Comparison of ENCODE assay signal across 1 cellular context in the genomic region with DNA sequence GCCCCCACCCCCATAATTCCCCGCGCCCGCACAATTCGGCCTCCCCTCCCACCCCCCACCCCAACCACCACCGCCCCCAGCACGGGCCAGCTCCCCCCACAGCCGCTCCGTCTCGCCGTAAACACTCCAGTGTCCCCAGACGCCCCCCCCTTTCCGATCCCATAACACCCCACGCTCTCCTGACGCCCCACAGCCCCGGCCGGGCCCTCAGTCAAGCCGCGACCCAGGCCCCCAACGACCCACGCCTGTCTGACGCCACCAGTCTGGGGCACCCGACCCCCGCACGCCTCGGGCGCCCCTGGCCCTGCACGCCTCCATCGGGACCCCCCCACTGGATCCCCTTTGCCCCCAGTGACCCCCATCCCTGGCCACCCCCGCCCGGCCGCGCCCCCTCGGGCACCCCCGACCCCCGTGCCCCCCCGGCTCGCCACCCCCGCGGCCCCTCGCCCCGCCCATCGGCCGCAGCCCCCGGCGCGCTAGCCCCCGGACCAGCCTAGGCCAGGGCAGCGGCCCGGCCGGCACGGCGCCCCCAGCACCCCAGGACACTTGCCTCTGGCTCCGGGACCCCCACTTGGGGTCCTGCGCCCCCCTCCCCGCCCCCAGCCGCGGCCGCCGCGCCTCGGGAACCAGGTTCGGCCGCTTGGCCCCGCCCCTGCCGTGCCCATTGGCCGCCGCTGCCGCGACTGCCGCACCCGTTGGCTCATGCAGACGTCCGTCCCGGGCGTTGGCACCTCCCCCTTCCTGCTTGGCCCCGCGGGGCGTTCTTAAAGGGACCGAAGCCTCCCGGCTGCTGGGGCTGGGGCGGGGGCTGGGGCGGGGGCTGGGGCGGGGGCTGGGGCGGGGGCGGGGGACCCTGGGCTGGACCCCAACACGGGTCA.
TF ChIP-seq lines count a peak whose summit lies in the region.

A gene (minus strand): TSS at position 638 of the 878 bp plus-strand sequence. CDS start 1,603 bp downstream, outside the sequence.

TF ChIP-seq in HepG2, 621 proteins besides CTCF, POLR2A, EP300 and RAD21 (continued from another document and continues in another):
- TF ChIP-seq, protein P1, sequence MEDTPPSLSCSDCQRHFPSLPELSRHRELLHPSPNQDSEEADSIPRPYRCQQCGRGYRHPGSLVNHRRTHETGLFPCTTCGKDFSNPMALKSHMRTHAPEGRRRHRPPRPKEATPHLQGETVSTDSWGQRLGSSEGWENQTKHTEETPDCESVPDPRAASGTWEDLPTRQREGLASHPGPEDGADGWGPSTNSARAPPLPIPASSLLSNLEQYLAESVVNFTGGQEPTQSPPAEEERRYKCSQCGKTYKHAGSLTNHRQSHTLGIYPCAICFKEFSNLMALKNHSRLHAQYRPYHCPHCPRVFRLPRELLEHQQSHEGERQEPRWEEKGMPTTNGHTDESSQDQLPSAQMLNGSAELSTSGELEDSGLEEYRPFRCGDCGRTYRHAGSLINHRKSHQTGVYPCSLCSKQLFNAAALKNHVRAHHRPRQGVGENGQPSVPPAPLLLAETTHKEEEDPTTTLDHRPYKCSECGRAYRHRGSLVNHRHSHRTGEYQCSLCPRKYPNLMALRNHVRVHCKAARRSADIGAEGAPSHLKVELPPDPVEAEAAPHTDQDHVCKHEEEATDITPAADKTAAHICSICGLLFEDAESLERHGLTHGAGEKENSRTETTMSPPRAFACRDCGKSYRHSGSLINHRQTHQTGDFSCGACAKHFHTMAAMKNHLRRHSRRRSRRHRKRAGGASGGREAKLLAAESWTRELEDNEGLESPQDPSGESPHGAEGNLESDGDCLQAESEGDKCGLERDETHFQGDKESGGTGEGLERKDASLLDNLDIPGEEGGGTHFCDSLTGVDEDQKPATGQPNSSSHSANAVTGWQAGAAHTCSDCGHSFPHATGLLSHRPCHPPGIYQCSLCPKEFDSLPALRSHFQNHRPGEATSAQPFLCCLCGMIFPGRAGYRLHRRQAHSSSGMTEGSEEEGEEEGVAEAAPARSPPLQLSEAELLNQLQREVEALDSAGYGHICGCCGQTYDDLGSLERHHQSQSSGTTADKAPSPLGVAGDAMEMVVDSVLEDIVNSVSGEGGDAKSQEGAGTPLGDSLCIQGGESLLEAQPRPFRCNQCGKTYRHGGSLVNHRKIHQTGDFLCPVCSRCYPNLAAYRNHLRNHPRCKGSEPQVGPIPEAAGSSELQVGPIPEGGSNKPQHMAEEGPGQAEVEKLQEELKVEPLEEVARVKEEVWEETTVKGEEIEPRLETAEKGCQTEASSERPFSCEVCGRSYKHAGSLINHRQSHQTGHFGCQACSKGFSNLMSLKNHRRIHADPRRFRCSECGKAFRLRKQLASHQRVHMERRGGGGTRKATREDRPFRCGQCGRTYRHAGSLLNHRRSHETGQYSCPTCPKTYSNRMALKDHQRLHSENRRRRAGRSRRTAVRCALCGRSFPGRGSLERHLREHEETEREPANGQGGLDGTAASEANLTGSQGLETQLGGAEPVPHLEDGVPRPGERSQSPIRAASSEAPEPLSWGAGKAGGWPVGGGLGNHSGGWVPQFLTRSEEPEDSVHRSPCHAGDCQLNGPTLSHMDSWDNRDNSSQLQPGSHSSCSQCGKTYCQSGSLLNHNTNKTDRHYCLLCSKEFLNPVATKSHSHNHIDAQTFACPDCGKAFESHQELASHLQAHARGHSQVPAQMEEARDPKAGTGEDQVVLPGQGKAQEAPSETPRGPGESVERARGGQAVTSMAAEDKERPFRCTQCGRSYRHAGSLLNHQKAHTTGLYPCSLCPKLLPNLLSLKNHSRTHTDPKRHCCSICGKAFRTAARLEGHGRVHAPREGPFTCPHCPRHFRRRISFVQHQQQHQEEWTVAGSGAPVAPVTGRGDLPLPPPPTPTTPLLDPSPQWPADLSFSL (CRISPR knock-in tag; IDR thresholded peaks at IDR 0.05) = no peak
- TF ChIP-seq KLF11 (CRISPR knock-in tag; IDR thresholded peaks at IDR 0.05) (no peak), MBD4 (IDR thresholded peaks at IDR 0.05; ENCODE audit: borderline replicate concordance, low read length) (no peak), ZFP37 (CRISPR knock-in tag; IDR thresholded peaks at IDR 0.05; ENCODE audit: borderline replicate concordance) (no peak), NPAS2 (CRISPR knock-in tag; IDR thresholded peaks at IDR 0.05; ENCODE audit: borderline replicate concordance) (no peak), MIER3 (CRISPR knock-in tag; IDR thresholded peaks at IDR 0.05; ENCODE audit: borderline replicate concordance) (no peak), SP4 (CRISPR knock-in tag; IDR thresholded peaks at IDR 0.05) (peak; percentile 81), ZNF510 (CRISPR knock-in tag; IDR thresholded peaks at IDR 0.05; ENCODE audit: low read depth) (no peak), NFKBIZ (CRISPR knock-in tag; IDR thresholded peaks at IDR 0.05) (no peak), NFIC (IDR thresholded peaks at IDR 0.05; ENCODE audit: low read length) (no peak), YEATS4 (CRISPR knock-in tag; IDR thresholded peaks at IDR 0.05; ENCODE audit: borderline replicate concordance) (no peak), CREM (IDR thresholded peaks at IDR 0.05) (no peak), CREM (CRISPR knock-in tag; IDR thresholded peaks at IDR 0.05) (no peak), ZSCAN30 (CRISPR knock-in tag; IDR thresholded peaks at IDR 0.05) (no peak), ZNF768 (CRISPR knock-in tag; IDR thresholded peaks at IDR 0.05) (no peak), ZNF761 (CRISPR knock-in tag; conservative IDR thresholded peaks at IDR 0.05) (no peak), CBX1 (IDR thresholded peaks at IDR 0.05; ENCODE audit: low read depth) (peak; percentile 22), CHD4 (IDR thresholded peaks at IDR 0.05; ENCODE audit: borderline replicate concordance, low read length) (no peak)
- TF ChIP-seq, protein P2, sequence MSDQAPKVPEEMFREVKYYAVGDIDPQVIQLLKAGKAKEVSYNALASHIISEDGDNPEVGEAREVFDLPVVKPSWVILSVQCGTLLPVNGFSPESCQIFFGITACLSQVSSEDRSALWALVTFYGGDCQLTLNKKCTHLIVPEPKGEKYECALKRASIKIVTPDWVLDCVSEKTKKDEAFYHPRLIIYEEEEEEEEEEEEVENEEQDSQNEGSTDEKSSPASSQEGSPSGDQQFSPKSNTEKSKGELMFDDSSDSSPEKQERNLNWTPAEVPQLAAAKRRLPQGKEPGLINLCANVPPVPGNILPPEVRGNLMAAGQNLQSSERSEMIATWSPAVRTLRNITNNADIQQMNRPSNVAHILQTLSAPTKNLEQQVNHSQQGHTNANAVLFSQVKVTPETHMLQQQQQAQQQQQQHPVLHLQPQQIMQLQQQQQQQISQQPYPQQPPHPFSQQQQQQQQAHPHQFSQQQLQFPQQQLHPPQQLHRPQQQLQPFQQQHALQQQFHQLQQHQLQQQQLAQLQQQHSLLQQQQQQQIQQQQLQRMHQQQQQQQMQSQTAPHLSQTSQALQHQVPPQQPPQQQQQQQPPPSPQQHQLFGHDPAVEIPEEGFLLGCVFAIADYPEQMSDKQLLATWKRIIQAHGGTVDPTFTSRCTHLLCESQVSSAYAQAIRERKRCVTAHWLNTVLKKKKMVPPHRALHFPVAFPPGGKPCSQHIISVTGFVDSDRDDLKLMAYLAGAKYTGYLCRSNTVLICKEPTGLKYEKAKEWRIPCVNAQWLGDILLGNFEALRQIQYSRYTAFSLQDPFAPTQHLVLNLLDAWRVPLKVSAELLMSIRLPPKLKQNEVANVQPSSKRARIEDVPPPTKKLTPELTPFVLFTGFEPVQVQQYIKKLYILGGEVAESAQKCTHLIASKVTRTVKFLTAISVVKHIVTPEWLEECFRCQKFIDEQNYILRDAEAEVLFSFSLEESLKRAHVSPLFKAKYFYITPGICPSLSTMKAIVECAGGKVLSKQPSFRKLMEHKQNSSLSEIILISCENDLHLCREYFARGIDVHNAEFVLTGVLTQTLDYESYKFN (CRISPR knock-in tag; conservative IDR thresholded peaks at IDR 0.05) = no peak
- TF ChIP-seq, protein P3, sequence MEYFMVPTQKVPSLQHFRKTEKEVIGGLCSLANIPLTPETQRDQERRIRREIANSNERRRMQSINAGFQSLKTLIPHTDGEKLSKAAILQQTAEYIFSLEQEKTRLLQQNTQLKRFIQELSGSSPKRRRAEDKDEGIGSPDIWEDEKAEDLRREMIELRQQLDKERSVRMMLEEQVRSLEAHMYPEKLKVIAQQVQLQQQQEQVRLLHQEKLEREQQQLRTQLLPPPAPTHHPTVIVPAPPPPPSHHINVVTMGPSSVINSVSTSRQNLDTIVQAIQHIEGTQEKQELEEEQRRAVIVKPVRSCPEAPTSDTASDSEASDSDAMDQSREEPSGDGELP (IDR thresholded peaks at IDR 0.05; ENCODE audit: borderline replicate concordance, low read depth) = no peak
- TF ChIP-seq, protein P4, sequence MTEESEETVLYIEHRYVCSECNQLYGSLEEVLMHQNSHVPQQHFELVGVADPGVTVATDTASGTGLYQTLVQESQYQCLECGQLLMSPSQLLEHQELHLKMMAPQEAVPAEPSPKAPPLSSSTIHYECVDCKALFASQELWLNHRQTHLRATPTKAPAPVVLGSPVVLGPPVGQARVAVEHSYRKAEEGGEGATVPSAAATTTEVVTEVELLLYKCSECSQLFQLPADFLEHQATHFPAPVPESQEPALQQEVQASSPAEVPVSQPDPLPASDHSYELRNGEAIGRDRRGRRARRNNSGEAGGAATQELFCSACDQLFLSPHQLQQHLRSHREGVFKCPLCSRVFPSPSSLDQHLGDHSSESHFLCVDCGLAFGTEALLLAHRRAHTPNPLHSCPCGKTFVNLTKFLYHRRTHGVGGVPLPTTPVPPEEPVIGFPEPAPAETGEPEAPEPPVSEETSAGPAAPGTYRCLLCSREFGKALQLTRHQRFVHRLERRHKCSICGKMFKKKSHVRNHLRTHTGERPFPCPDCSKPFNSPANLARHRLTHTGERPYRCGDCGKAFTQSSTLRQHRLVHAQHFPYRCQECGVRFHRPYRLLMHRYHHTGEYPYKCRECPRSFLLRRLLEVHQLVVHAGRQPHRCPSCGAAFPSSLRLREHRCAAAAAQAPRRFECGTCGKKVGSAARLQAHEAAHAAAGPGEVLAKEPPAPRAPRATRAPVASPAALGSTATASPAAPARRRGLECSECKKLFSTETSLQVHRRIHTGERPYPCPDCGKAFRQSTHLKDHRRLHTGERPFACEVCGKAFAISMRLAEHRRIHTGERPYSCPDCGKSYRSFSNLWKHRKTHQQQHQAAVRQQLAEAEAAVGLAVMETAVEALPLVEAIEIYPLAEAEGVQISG (CRISPR knock-in tag; IDR thresholded peaks at IDR 0.05) = no peak
- TF ChIP-seq, protein P5, sequence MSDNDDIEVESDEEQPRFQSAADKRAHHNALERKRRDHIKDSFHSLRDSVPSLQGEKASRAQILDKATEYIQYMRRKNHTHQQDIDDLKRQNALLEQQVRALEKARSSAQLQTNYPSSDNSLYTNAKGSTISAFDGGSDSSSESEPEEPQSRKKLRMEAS (IDR thresholded peaks at IDR 0.05) = 0 out of 2 replicates have a peak, but pooled peaks have one; percentile 13
- TF ChIP-seq, protein P6, sequence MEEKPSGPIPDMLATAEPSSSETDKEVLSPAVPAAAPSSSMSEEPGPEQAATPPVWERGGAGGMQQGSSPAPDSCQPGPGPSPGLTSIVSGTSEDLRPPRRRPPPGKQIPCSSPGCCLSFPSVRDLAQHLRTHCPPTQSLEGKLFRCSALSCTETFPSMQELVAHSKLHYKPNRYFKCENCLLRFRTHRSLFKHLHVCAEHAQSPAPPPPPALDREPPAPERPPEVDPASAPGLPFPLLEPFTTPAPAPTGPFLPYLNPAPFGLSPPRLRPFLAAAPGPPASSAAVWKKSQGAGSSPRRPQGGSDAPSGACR (CRISPR knock-in tag; IDR thresholded peaks at IDR 0.05) = no peak
- TF ChIP-seq, protein P7, sequence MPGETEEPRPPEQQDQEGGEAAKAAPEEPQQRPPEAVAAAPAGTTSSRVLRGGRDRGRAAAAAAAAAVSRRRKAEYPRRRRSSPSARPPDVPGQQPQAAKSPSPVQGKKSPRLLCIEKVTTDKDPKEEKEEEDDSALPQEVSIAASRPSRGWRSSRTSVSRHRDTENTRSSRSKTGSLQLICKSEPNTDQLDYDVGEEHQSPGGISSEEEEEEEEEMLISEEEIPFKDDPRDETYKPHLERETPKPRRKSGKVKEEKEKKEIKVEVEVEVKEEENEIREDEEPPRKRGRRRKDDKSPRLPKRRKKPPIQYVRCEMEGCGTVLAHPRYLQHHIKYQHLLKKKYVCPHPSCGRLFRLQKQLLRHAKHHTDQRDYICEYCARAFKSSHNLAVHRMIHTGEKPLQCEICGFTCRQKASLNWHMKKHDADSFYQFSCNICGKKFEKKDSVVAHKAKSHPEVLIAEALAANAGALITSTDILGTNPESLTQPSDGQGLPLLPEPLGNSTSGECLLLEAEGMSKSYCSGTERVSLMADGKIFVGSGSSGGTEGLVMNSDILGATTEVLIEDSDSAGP (CRISPR knock-in tag; IDR thresholded peaks at IDR 0.05; ENCODE audit: borderline replicate concordance) = peak; percentile 99
- TF ChIP-seq, protein P8, sequence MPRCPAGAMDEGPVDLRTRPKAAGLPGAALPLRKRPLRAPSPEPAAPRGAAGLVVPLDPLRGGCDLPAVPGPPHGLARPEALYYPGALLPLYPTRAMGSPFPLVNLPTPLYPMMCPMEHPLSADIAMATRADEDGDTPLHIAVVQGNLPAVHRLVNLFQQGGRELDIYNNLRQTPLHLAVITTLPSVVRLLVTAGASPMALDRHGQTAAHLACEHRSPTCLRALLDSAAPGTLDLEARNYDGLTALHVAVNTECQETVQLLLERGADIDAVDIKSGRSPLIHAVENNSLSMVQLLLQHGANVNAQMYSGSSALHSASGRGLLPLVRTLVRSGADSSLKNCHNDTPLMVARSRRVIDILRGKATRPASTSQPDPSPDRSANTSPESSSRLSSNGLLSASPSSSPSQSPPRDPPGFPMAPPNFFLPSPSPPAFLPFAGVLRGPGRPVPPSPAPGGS (CRISPR knock-in tag; IDR thresholded peaks at IDR 0.05) = no peak
- TF ChIP-seq, protein P9, sequence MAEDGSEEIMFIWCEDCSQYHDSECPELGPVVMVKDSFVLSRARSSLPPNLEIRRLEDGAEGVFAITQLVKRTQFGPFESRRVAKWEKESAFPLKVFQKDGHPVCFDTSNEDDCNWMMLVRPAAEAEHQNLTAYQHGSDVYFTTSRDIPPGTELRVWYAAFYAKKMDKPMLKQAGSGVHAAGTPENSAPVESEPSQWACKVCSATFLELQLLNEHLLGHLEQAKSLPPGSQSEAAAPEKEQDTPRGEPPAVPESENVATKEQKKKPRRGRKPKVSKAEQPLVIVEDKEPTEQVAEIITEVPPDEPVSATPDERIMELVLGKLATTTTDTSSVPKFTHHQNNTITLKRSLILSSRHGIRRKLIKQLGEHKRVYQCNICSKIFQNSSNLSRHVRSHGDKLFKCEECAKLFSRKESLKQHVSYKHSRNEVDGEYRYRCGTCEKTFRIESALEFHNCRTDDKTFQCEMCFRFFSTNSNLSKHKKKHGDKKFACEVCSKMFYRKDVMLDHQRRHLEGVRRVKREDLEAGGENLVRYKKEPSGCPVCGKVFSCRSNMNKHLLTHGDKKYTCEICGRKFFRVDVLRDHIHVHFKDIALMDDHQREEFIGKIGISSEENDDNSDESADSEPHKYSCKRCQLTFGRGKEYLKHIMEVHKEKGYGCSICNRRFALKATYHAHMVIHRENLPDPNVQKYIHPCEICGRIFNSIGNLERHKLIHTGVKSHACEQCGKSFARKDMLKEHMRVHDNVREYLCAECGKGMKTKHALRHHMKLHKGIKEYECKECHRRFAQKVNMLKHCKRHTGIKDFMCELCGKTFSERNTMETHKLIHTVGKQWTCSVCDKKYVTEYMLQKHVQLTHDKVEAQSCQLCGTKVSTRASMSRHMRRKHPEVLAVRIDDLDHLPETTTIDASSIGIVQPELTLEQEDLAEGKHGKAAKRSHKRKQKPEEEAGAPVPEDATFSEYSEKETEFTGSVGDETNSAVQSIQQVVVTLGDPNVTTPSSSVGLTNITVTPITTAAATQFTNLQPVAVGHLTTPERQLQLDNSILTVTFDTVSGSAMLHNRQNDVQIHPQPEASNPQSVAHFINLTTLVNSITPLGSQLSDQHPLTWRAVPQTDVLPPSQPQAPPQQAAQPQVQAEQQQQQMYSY (CRISPR knock-in tag; IDR thresholded peaks at IDR 0.05) = no peak
